ENCODE assay signal across 1 cellular context in the genomic region with DNA sequence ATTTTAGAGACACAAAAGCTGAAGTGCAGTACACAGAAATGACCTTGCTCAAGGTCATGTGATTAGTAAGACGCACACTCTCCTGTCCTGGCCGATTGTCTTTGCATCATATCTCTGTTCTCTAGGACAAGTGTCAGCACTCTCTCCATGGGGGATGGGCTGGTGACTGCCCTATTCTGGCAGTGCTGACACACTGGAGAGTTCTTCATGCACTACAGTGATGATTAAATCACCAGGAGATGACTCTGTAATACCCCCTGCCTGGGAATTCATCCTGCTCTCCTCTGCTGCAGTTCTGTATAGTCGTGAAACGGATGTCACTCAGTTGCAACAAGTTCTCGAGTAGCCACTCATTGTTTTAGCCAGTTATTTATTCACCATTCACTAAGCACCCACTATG.
TF ChIP-seq lines count a peak whose summit lies in the region.

No MANE protein-coding gene starts in this region.

TF ChIP-seq in SK-N-SH treated with all-trans-retinoic acid at 6 μM for 48 hours, 23 proteins besides CTCF, POLR2A, EP300 and RAD21 (continued from another document):
- TF ChIP-seq, protein P1, sequence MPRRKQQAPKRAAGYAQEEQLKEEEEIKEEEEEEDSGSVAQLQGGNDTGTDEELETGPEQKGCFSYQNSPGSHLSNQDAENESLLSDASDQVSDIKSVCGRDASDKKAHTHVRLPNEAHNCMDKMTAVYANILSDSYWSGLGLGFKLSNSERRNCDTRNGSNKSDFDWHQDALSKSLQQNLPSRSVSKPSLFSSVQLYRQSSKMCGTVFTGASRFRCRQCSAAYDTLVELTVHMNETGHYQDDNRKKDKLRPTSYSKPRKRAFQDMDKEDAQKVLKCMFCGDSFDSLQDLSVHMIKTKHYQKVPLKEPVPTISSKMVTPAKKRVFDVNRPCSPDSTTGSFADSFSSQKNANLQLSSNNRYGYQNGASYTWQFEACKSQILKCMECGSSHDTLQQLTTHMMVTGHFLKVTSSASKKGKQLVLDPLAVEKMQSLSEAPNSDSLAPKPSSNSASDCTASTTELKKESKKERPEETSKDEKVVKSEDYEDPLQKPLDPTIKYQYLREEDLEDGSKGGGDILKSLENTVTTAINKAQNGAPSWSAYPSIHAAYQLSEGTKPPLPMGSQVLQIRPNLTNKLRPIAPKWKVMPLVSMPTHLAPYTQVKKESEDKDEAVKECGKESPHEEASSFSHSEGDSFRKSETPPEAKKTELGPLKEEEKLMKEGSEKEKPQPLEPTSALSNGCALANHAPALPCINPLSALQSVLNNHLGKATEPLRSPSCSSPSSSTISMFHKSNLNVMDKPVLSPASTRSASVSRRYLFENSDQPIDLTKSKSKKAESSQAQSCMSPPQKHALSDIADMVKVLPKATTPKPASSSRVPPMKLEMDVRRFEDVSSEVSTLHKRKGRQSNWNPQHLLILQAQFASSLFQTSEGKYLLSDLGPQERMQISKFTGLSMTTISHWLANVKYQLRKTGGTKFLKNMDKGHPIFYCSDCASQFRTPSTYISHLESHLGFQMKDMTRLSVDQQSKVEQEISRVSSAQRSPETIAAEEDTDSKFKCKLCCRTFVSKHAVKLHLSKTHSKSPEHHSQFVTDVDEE (CRISPR knock-in tag; IDR thresholded peaks at IDR 0.05) = no peak
- TF ChIP-seq CREB5 (CRISPR knock-in tag; IDR thresholded peaks at IDR 0.05; ENCODE audit: low read depth) = no peak
